2 cellular contexts compared by ENCODE assay signal in the genomic region with DNA sequence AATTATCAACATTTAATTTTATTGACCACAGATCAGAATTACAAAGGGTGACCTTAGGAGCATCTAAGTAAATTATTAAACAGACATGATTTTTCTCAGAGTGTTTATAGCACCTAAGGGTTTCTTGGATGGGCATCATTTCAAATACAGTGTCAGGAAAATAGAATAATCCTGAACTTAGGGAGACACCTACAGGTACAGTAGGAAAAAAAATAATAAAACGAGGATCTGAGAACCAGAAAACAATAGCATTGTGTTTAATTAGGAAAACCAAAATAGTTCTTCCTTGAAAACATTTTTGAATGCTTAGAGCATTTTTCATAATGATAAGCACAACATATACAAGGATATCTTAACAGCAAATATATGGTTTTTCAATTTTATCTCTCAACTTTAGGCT.
TF ChIP-seq lines count a peak whose summit lies in the region.

No MANE protein-coding gene starts in this region.

TF ChIP-seq in A549, 52 proteins besides CTCF, POLR2A, EP300 and RAD21 (continued from another document):
- TF ChIP-seq MAX (IDR thresholded peaks at IDR 0.05) = no peak
- TF ChIP-seq POLR2AphosphoS2 (conservative IDR thresholded peaks at IDR 0.05; ENCODE audit: low read length) = no peak

TF ChIP-seq in endothelial cell of umbilical vein, 7 proteins besides CTCF, POLR2A, EP300 and RAD21 (continued from another document):
- TF ChIP-seq POLR2AphosphoS5 (IDR thresholded peaks at IDR 0.05; ENCODE audit: insufficient read depth, low read depth, low read length) = no peak
